Comparison of ENCODE assay signal across 8 cellular contexts in genomic region chr3:195259564-195260285, GRCh38. TPM values are rescaled to one million over a fixed set of nuclear protein-coding genes. Genes with fewer than 3 reads are reported as not detected.
A peak's percentile ranks its signal among the peaks of the same experiment; 100 is the strongest.
DNase-seq lines count a peak whose midpoint lies in the region; ATAC-seq lines count a peak whose summit lies in the region.

No MANE protein-coding gene starts in this region.

- ATAC-seq in GM19452 (IDR thresholded peaks at IDR 0.05; ENCODE audit: unreplicated experiment), result peak; percentile 79
- peak; percentile 73 for ATAC-seq in HG03571 (IDR thresholded peaks at IDR 0.05; ENCODE audit: unreplicated experiment)
- peak; percentile 77 for ATAC-seq in effector memory CD8-positive, alpha-beta T cell (replicated peaks)

- H3K27ac Mint-ChIP-seq in effector memory CD8-positive, alpha-beta T cell, result peak overlapping the region; percentile 87 to 89

- H3K27me3 Mint-ChIP-seq in effector memory CD8-positive, alpha-beta T cell, result no peaks in the 10 kb centered on the region

- DNase-seq in COLO668 (lab: John Stamatoyannopoulos, UW; ENCODE audit: unreplicated experiment) (peak; percentile 75), NCI-H82 treated with DMSO at 0.1 percent for 48 hours (lab: John Stamatoyannopoulos, UW; ENCODE audit: unreplicated experiment) (peak; percentile 71), mesenteric fat pad (ENCODE audit: low spot score) (peak; percentile 97)
- DNase-seq in activated CD8-positive, alpha-beta memory T cell treated with anti-CD3 and anti-CD28 coated beads for 24 hours, result peak; percentile 96
- peak; percentile 92 to 94 (median 93) for DNase-seq in effector memory CD8-positive, alpha-beta T cell
- peak; percentile 72 for DNase-seq in stimulated activated CD8-positive, alpha-beta memory T cell treated with anti-CD3 and anti-CD28 coated beads, Interleukin-15, amount 100 ng/mL, for 1 hour (ENCODE audit: low read depth)

- peaks cover 8 to 14% of the 10 kb centered on the region in 2 donors for H3K4me1 Mint-ChIP-seq in effector memory CD8-positive, alpha-beta T cell (ENCODE audit: low read depth in 2 of 2)

- H3K36me3 Mint-ChIP-seq in effector memory CD8-positive, alpha-beta T cell (ENCODE audit: insufficient read depth), result peaks cover 5% of the 10 kb centered on the region

- peak overlapping the region; percentile 77 to 79 for H3K4me3 Mint-ChIP-seq in effector memory CD8-positive, alpha-beta T cell

- no peaks in the 10 kb centered on the region for H3K9me3 Mint-ChIP-seq in effector memory CD8-positive, alpha-beta T cell

RNA-seq across cellular contexts. Expression of gene XXYLT1, which starts 11.2 kb away (rescaled TPM):
- 17.0 TPM for total RNA-seq in mesenteric fat pad

Comparison
In these comparisons a context has a peak if more than half of its experiments do, and no peak if none do; other contexts are left out.
1. Peak in every context shown above with its lines: DNase-seq and ATAC-seq.